1 cellular context compared by ENCODE assay signal in the genomic region with DNA sequence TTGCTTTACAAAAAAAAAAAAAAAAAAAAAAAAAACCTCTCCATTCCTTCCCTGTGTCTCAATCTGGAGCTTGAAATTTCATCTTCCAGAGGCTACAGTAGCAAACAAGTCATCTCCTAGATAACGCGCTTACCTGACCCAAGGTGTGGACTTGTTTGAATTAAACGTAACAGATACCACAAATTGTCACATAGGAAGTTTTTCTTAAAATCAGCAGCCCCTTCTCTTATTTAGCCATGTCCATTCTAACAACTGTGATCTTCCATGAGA.
TF ChIP-seq lines count a peak whose summit lies in the region.

No MANE protein-coding gene starts in this region.

TF ChIP-seq in A549, 52 proteins besides CTCF, POLR2A, EP300 and RAD21 (continued from another document):
- no peak for TF ChIP-seq RNF2 (IDR thresholded peaks at IDR 0.05; ENCODE audit: borderline replicate concordance, low read depth)
- no peak for TF ChIP-seq KDM1A (IDR thresholded peaks at IDR 0.05; ENCODE audit: low read depth)
- TF ChIP-seq, protein P1, sequence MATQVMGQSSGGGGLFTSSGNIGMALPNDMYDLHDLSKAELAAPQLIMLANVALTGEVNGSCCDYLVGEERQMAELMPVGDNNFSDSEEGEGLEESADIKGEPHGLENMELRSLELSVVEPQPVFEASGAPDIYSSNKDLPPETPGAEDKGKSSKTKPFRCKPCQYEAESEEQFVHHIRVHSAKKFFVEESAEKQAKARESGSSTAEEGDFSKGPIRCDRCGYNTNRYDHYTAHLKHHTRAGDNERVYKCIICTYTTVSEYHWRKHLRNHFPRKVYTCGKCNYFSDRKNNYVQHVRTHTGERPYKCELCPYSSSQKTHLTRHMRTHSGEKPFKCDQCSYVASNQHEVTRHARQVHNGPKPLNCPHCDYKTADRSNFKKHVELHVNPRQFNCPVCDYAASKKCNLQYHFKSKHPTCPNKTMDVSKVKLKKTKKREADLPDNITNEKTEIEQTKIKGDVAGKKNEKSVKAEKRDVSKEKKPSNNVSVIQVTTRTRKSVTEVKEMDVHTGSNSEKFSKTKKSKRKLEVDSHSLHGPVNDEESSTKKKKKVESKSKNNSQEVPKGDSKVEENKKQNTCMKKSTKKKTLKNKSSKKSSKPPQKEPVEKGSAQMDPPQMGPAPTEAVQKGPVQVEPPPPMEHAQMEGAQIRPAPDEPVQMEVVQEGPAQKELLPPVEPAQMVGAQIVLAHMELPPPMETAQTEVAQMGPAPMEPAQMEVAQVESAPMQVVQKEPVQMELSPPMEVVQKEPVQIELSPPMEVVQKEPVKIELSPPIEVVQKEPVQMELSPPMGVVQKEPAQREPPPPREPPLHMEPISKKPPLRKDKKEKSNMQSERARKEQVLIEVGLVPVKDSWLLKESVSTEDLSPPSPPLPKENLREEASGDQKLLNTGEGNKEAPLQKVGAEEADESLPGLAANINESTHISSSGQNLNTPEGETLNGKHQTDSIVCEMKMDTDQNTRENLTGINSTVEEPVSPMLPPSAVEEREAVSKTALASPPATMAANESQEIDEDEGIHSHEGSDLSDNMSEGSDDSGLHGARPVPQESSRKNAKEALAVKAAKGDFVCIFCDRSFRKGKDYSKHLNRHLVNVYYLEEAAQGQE (IDR thresholded peaks at IDR 0.05): no peak
- TF ChIP-seq CEBPB (IDR thresholded peaks at IDR 0.05): no peak
- TF ChIP-seq ESRRA (IDR thresholded peaks at IDR 0.05; ENCODE audit: borderline replicate concordance, low read length): no peak
- no peak for TF ChIP-seq FOSL2 (IDR thresholded peaks at IDR 0.05)
- TF ChIP-seq FOSL2 (CRISPR knock-in tag; IDR thresholded peaks at IDR 0.05): no peak
- TF ChIP-seq, protein P2, sequence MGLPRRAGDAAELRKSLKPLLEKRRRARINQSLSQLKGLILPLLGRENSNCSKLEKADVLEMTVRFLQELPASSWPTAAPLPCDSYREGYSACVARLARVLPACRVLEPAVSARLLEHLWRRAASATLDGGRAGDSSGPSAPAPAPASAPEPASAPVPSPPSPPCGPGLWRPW (IDR thresholded peaks at IDR 0.05): no peak
- no peak for TF ChIP-seq NPAS2 (CRISPR knock-in tag; IDR thresholded peaks at IDR 0.05; ENCODE audit: borderline replicate concordance)
- TF ChIP-seq EHMT2 (IDR thresholded peaks at IDR 0.05; ENCODE audit: low read depth): no peak
- no peak for TF ChIP-seq MYC (IDR thresholded peaks at IDR 0.05; ENCODE audit: borderline replicate concordance, low read length)
- no peak for TF ChIP-seq CHD4 (IDR thresholded peaks at IDR 0.05; ENCODE audit: borderline replicate concordance)
